ENCODE assay signal across 21 cellular contexts in genomic region chr3:158747417-158747816, GRCh38. TPM values are rescaled to one million over a fixed set of nuclear protein-coding genes. Genes with fewer than 3 reads are reported as not detected.
DNase-seq lines count a peak whose midpoint lies in the region; ATAC-seq and TF ChIP-seq lines count a peak whose summit lies in the region.
"Had no signal": no experiment of that assay in that cellular context is flagged by ENCODE, and none has a peak within 500 bp of the region (broad histone marks: within the 10 kb centered on the region; RNA-seq: fewer than 3 reads in every experiment).

No MANE protein-coding gene starts in this region.

- H3K9ac ChIP-seq in Karpas-422 (ENCODE audit: low read length) (peak overlapping the region; percentile 46), fibroblast of lung (ENCODE audit: insufficient read depth, low read length) (no peak overlapping the region)
- H3K9ac ChIP-seq: neural progenitor cell had no signal

- ATAC-seq in GM21619 (IDR thresholded peaks at IDR 0.05; ENCODE audit: unreplicated experiment), result peak; percentile 6
- ATAC-seq in effector memory CD8-positive, alpha-beta T cell (replicated peaks), result no peak

- H3K79me2 ChIP-seq in Karpas-422 (ENCODE audit: low read length) (no peaks in the 10 kb centered on the region), fibroblast of lung (ENCODE audit: control insufficient read depth, insufficient read depth, low read length) (no peaks in the 10 kb centered on the region)

- no peaks in the 10 kb centered on the region for H3K9me3 Mint-ChIP-seq in CD14-positive monocyte
- no peaks in the 10 kb centered on the region for H3K9me3 Mint-ChIP-seq in effector memory CD8-positive, alpha-beta T cell
- H3K9me3 Mint-ChIP-seq: activated T-helper 2 cell treated with anti-CD3 and anti-CD28 coated beads, Interferon-gamma antibody, Interleukin-2, Interleukin-4, amounts not matched to agents 10 μg/mL and 5 μg/mL and 100 μg/mL, durations not matched to agents 14 hours and 24 hours and 36 hours; CD8-positive, alpha-beta memory T cell; neural progenitor cell; stimulated activated naive B cell treated with anti-CD40 and anti-IgM and Interleukin-4, amounts not matched to agents 10 μg/mL and 1 μg/mL and 100 μg/mL, for 72 hours had no signal

- intact Hi-C loops in CD14-positive monocyte (cut with micrococcal nuclease), result no loop called here

- peak overlapping the region in 6 of 7 donors; percentile 43 to 92 (median 64) for H3K27ac Mint-ChIP-seq in CD14-positive monocyte
- H3K27ac Mint-ChIP-seq in effector memory CD8-positive, alpha-beta T cell, result no peak overlapping the region
- H3K27ac Mint-ChIP-seq: activated T-helper 2 cell treated with anti-CD3 and anti-CD28 coated beads, Interferon-gamma antibody, Interleukin-2, Interleukin-4, amounts not matched to agents 10 μg/mL and 5 μg/mL and 100 μg/mL, durations not matched to agents 14 hours and 24 hours and 36 hours; neural progenitor cell; stimulated activated naive B cell treated with anti-CD40 and anti-IgM and Interleukin-4, amounts not matched to agents 10 μg/mL and 1 μg/mL and 100 μg/mL, for 72 hours had no signal

- peak overlapping the region; percentile 82 for H3K27ac ChIP-seq in Karpas-422 (ENCODE audit: low read length)
- H3K27ac ChIP-seq in fibroblast of lung (ENCODE audit: insufficient read depth, low read length), result peak overlapping the region; percentile 22
- H3K27ac ChIP-seq: neural progenitor cell, psoas muscle, testis had no signal

- H3K27me3 Mint-ChIP-seq in CD14-positive monocyte (ENCODE audit: low read depth in 3 of 3), result peaks cover 0 to 5% (median 0%) of the 10 kb centered on the region in 3 donors
- no peaks in the 10 kb centered on the region for H3K27me3 Mint-ChIP-seq in effector memory CD8-positive, alpha-beta T cell
- H3K27me3 Mint-ChIP-seq: CD8-positive, alpha-beta memory T cell; stimulated activated naive B cell treated with anti-CD40 and anti-IgM and Interleukin-4, amounts not matched to agents 10 μg/mL and 1 μg/mL and 100 μg/mL, for 72 hours had no signal

- H4K20me1 ChIP-seq in Karpas-422 (ENCODE audit: insufficient read depth, low read depth, low read length), result no peaks in the 10 kb centered on the region
- no peaks in the 10 kb centered on the region for H4K20me1 ChIP-seq in fibroblast of lung (ENCODE audit: control insufficient read depth, extremely low read depth, insufficient read depth, low read length)

- H3K4me3 ChIP-seq in Karpas-422 (ENCODE audit: low read length) (no peak overlapping the region), fibroblast of lung (replicated peaks in 1 of 4; ENCODE audit: control extremely low read depth in 1 of 4, insufficient read depth in 1 of 4, low read depth in 3 of 4, low read length in 4 of 4) (no peak overlapping the region)
- H3K4me3 ChIP-seq: neural progenitor cell, psoas muscle, testis had no signal

- peaks cover 0 to 10% of the 10 kb centered on the region in 2 donors for H3K36me3 Mint-ChIP-seq in CD14-positive monocyte
- H3K36me3 Mint-ChIP-seq in effector memory CD8-positive, alpha-beta T cell (ENCODE audit: insufficient read depth), result no peaks in the 10 kb centered on the region

- DNase-seq in CD14-positive monocyte (ENCODE audit: low spot score) (no peak), Karpas-422 (no peak), fibroblast of lung (ENCODE audit: low read depth in 2 of 2) (no peak), GM19238 (ENCODE audit: insufficient read length, low spot score) (no peak), globus pallidus (ENCODE audit: low spot score) (no peak), NCI-H446 treated with DMSO at 0.1 percent for 48 hours (lab: John Stamatoyannopoulos, UW) (no peak)
- no peak for DNase-seq in effector memory CD8-positive, alpha-beta T cell
- DNase-seq: activated CD4-positive, alpha-beta T cell treated with anti-CD3 and anti-CD28 coated beads for 4 hours; activated CD8-positive, alpha-beta memory T cell treated with anti-CD3 and anti-CD28 coated beads, Interleukin-2, amount 50 U/mL, for 4 hours; CD8-positive, alpha-beta memory T cell; MM.1S; NCI-H748 treated with DMSO at 0.1 percent for 48 hours; psoas muscle; SHP77; stimulated activated CD4-positive, alpha-beta T cell treated with anti-CD3 and anti-CD28 coated beads, Interleukin-1b, Interleukin-23, amount 100 ng/mL, for 48 hours; stimulated activated naive B cell treated with anti-CD40 and anti-IgM and Interleukin-4, amounts not matched to agents 10 μg/mL and 1 μg/mL and 100 μg/mL, for 72 hours; T-helper 1 cell; testis had no signal

- H3K27me3 ChIP-seq in Karpas-422 (ENCODE audit: low read length) (no peaks in the 10 kb centered on the region), fibroblast of lung (ENCODE audit: control insufficient read depth, insufficient read depth, low read length) (no peaks in the 10 kb centered on the region)
- H3K27me3 ChIP-seq: neural progenitor cell, testis had no signal

- H3K9me3 ChIP-seq in Karpas-422 (ENCODE audit: low read length) (no peaks in the 10 kb centered on the region), fibroblast of lung (ENCODE audit: control insufficient read depth, insufficient read depth, low read depth, low read length) (no peaks in the 10 kb centered on the region)
- H3K9me3 ChIP-seq: psoas muscle, testis had no signal

- H3K4me1 ChIP-seq in Karpas-422 (ENCODE audit: low read length), result peaks cover 37% of the 10 kb centered on the region
- peaks cover 11% of the 10 kb centered on the region for H3K4me1 ChIP-seq in fibroblast of lung (ENCODE audit: control insufficient read depth, extremely low read depth, insufficient read depth, low read length)
- H3K4me1 ChIP-seq: neural progenitor cell, psoas muscle, testis had no signal

- peaks cover 27% of the 10 kb centered on the region for H3K4me1 Mint-ChIP-seq in CD14-positive monocyte
- no peaks in the 10 kb centered on the region for H3K4me1 Mint-ChIP-seq in effector memory CD8-positive, alpha-beta T cell (ENCODE audit: low read depth in 2 of 2)
- H3K4me1 Mint-ChIP-seq: neural progenitor cell had no signal

- TF ChIP-seq CTCF in CD14-positive monocyte (IDR thresholded peaks at IDR 0.05) (no peak), fibroblast of lung (conservative IDR thresholded peaks at IDR 0.05 in 1 of 2, IDR thresholded peaks at IDR 0.05 in 1 of 2; ENCODE audit: low read depth in 1 of 2, low read length in 2 of 2) (no peak)

- no peaks in the 10 kb centered on the region for H3K9me2 ChIP-seq in Karpas-422 (replicated peaks; ENCODE audit: insufficient read depth, low read length)

- H3K36me3 ChIP-seq in Karpas-422 (ENCODE audit: insufficient read depth, low read length) (0 out of 2 replicates have a peak, but pooled peaks cover 6% of the 10 kb centered on the region), fibroblast of lung (ENCODE audit: control insufficient read depth, insufficient read depth, low read length) (peaks cover 2% of the 10 kb centered on the region)
- H3K36me3 ChIP-seq: neural progenitor cell had no signal

- no peak overlapping the region for H2AFZ ChIP-seq in Karpas-422 (ENCODE audit: low read length)
- H2AFZ ChIP-seq in fibroblast of lung (ENCODE audit: low read length), result no peak overlapping the region
- H2AFZ ChIP-seq: neural progenitor cell had no signal

- no peak overlapping the region for H3K4me3 Mint-ChIP-seq in CD14-positive monocyte
- H3K4me3 Mint-ChIP-seq in effector memory CD8-positive, alpha-beta T cell, result no peak overlapping the region
- H3K4me3 Mint-ChIP-seq: CD8-positive, alpha-beta memory T cell; neural progenitor cell; stimulated activated naive B cell treated with anti-CD40 and anti-IgM and Interleukin-4, amounts not matched to agents 10 μg/mL and 1 μg/mL and 100 μg/mL, for 72 hours had no signal

- peak overlapping the region; percentile 46 for H3K4me2 ChIP-seq in Karpas-422 (ENCODE audit: low read depth, low read length, poor library complexity, severe bottlenecking)
- H3K4me2 ChIP-seq in fibroblast of lung (ENCODE audit: extremely low read depth, insufficient read depth, low read length), result no peak overlapping the region
- H3K4me2 ChIP-seq: neural progenitor cell had no signal

RNA-seq across cellular contexts. Expression of gene RARRES1, which starts 15.2 kb away (rescaled TPM):
- polyA plus RNA-seq in CD14-positive monocyte (not detected), fibroblast of lung (26.2 and 27.7 TPM in 2 replicates)
- total RNA-seq in Karpas-422 (2014; rRNA removed; shearing (Covaris generic); ENCODE audit: low replicate concordance), result not detected in 2 replicates
- 93.3 and 547 TPM in 2 replicates for total RNA-seq in fibroblast of lung
- polyA plus RNA-seq in fibroblast of lung (2012), result 18.5 and 19.3 TPM in 2 replicates
- polyA minus RNA-seq in fibroblast of lung (ENCODE audit: low replicate concordance), result 1.2 TPM in 1 of 2 replicates, not detected in the other
- total RNA-seq: CD8-positive, alpha-beta memory T cell had no signal
- polyA plus RNA-seq: CD8-positive, alpha-beta memory T cell had no signal

RNA-seq across cellular contexts. Expression of gene MFSD1, which starts 54.4 kb away (rescaled TPM):
- polyA plus RNA-seq in CD14-positive monocyte, result 100 to 1,000 TPM; 225 to 262 TPM
- total RNA-seq in Karpas-422 (2014; rRNA removed; shearing (Covaris generic); ENCODE audit: low replicate concordance), result 64.7 and 114 TPM in 2 replicates
- total RNA-seq in fibroblast of lung, result 117 and 159 TPM in 2 replicates
- polyA plus RNA-seq in fibroblast of lung, result 103 and 127 TPM in 2 replicates
- 55.0 and 85.8 TPM in 2 replicates for polyA plus RNA-seq in fibroblast of lung (2012)
- polyA minus RNA-seq in fibroblast of lung (ENCODE audit: low replicate concordance), result 47.7 and 99.9 TPM in 2 replicates

Comparison
In these comparisons a context has a peak if more than half of its experiments do, and no peak if none do; other contexts are left out.
1. H3K27ac Mint-ChIP-seq: peak in CD14-positive monocyte (6 of 7); none in effector memory CD8-positive, alpha-beta T cell (0 of 2).
2. RNA of gene RARRES1, which starts 15.2 kb away (total RNA-seq): 93.3 to 547 TPM in fibroblast of lung; not detected in Karpas-422; every median in the first group is over 10 times any median in the second.